ENCODE assay signal across 1 cellular context in genomic region chr21:37074195-37074510, GRCh38.
TF ChIP-seq lines count a peak whose summit lies in the region.

No MANE protein-coding gene starts in this region.

TF ChIP-seq in IMR-90, 13 proteins besides CTCF, POLR2A, EP300 and RAD21:
- no peak for TF ChIP-seq CHD1 (IDR thresholded peaks at IDR 0.05; ENCODE audit: low read depth, low read length)
- TF ChIP-seq, protein P1, sequence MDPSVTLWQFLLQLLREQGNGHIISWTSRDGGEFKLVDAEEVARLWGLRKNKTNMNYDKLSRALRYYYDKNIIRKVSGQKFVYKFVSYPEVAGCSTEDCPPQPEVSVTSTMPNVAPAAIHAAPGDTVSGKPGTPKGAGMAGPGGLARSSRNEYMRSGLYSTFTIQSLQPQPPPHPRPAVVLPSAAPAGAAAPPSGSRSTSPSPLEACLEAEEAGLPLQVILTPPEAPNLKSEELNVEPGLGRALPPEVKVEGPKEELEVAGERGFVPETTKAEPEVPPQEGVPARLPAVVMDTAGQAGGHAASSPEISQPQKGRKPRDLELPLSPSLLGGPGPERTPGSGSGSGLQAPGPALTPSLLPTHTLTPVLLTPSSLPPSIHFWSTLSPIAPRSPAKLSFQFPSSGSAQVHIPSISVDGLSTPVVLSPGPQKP (IDR thresholded peaks at IDR 0.05; ENCODE audit: borderline replicate concordance, low read depth, low read length), result no peak
- TF ChIP-seq SMC3 (IDR thresholded peaks at IDR 0.05; ENCODE audit: low read depth, low read length), result no peak
- TF ChIP-seq MAZ (IDR thresholded peaks at IDR 0.05; ENCODE audit: borderline replicate concordance, low read depth, low read length), result no peak
- TF ChIP-seq NFE2L2 (IDR thresholded peaks at IDR 0.05; ENCODE audit: low read depth, low read length), result no peak
- TF ChIP-seq USF2 (IDR thresholded peaks at IDR 0.05; ENCODE audit: low read depth, low read length), result no peak
- TF ChIP-seq MAFK (IDR thresholded peaks at IDR 0.05; ENCODE audit: low read depth, low read length), result no peak
- no peak for TF ChIP-seq RFX5 (IDR thresholded peaks at IDR 0.05; ENCODE audit: low read depth, low read length)
- TF ChIP-seq BHLHE40 (IDR thresholded peaks at IDR 0.05; ENCODE audit: low read depth, low read length), result no peak
- TF ChIP-seq FOS (IDR thresholded peaks at IDR 0.05; ENCODE audit: low read depth, low read length), result no peak
